1 cellular context compared by ENCODE assay signal in genomic region chr13:51066091-51066831, GRCh38.
TF ChIP-seq lines count a peak whose summit lies in the region.

No MANE protein-coding gene starts in this region.

TF ChIP-seq in K562, 482 proteins besides CTCF, POLR2A, EP300 and RAD21:
- TF ChIP-seq ATF1 (CRISPR knock-in tag; IDR thresholded peaks at IDR 0.05) (no peak), ATF1 (tag; IDR thresholded peaks at IDR 0.05) (no peak), ARID2 (IDR thresholded peaks at IDR 0.05) (no peak), PTRF (tag; IDR thresholded peaks at IDR 0.05) (no peak), CBX5 (IDR thresholded peaks at IDR 0.05; ENCODE audit: borderline replicate concordance, low read depth) (no peak), CBX2 (IDR thresholded peaks at IDR 0.05; ENCODE audit: insufficient read depth, low read length, poor library complexity, severe bottlenecking) (no peak), ARHGAP35 (IDR thresholded peaks at IDR 0.05; ENCODE audit: partially characterized antibody) (no peak), NFIC (IDR thresholded peaks at IDR 0.05) (0 out of 2 replicates have a peak, but pooled peaks have one; percentile 8)
